ENCODE assay signal across 8 cellular contexts in genomic region chr22:36507518-36508010, GRCh38. TPM values are rescaled to one million over a fixed set of nuclear protein-coding genes. Genes with fewer than 3 reads are reported as not detected.
A peak's percentile ranks its signal among the peaks of the same experiment; 100 is the strongest.
DNase-seq lines count a peak whose midpoint lies in the region; ATAC-seq lines count a peak whose summit lies in the region.

No MANE protein-coding gene starts in this region.

- H3K27ac ChIP-seq in layer of hippocampus (ENCODE audit: low read depth, low read length) (peak overlapping the region; percentile 89), substantia nigra (ENCODE audit: low read depth, low read length, poor library complexity, severe bottlenecking) (peak overlapping the region; percentile 82)

- POLR2A ChIA-PET in activated CD4-positive, alpha-beta T cell treated with anti-CD3 and anti-CD28 coated beads for 36 hours (lab: Charles Lee), result interaction anchor here (1.5 kb wide), 1 partner anchor 26 kb away, joined by 6 read pairs; the partner anchor contains the start of gene TXN2

- no peak for DNase-seq in activated CD4-positive, alpha-beta T cell treated with anti-CD3 and anti-CD28 coated beads for 36 hours
- no peak for DNase-seq in activated CD4-positive, alpha-beta T cell treated with anti-CD3 and anti-CD28 coated beads for 1 hour
- DNase-seq in substantia nigra (lab: John Stamatoyannopoulos, UW), result no peak

- H3K36me3 Mint-ChIP-seq in activated CD4-positive, alpha-beta T cell treated with anti-CD3 and anti-CD28 coated beads for 36 hours (ENCODE audit: low read depth), result peaks cover 35% of the 10 kb centered on the region
- H3K36me3 Mint-ChIP-seq in activated naive CD8-positive, alpha-beta T cell, result peaks cover 3% of the 10 kb centered on the region

- CTCF ChIA-PET in activated CD4-positive, alpha-beta T cell treated with anti-CD3 and anti-CD28 coated beads for 36 hours (lab: Charles Lee), result interaction anchor here (0.8 kb wide), 1 partner anchor 268 kb away, joined by 3 read pairs; the partner anchor contains the start of gene APOL2

- H3K9me3 Mint-ChIP-seq in activated CD4-positive, alpha-beta T cell treated with anti-CD3 and anti-CD28 coated beads for 36 hours (ENCODE audit: low read depth), result no peaks in the 10 kb centered on the region
- no peaks in the 10 kb centered on the region for H3K9me3 Mint-ChIP-seq in activated naive CD8-positive, alpha-beta T cell (ENCODE audit: low read depth)

- H3K27me3 ChIP-seq in layer of hippocampus (ENCODE audit: control insufficient read depth, insufficient read depth, low read length), result no peaks in the 10 kb centered on the region

- peak overlapping the region; percentile 56 for H3K27ac Mint-ChIP-seq in activated CD4-positive, alpha-beta T cell treated with anti-CD3 and anti-CD28 coated beads for 36 hours
- H3K27ac Mint-ChIP-seq in activated naive CD8-positive, alpha-beta T cell, result peak overlapping the region; percentile 85

- H3K27me3 Mint-ChIP-seq in activated CD4-positive, alpha-beta T cell treated with anti-CD3 and anti-CD28 coated beads for 36 hours, result no peaks in the 10 kb centered on the region
- H3K27me3 Mint-ChIP-seq in activated naive CD8-positive, alpha-beta T cell, result no peaks in the 10 kb centered on the region

- peak overlapping the region; percentile 39 for H3K4me3 Mint-ChIP-seq in activated CD4-positive, alpha-beta T cell treated with anti-CD3 and anti-CD28 coated beads for 36 hours
- peak overlapping the region; percentile 80 for H3K4me3 Mint-ChIP-seq in activated naive CD8-positive, alpha-beta T cell

- peaks cover 13% of the 10 kb centered on the region for H3K4me1 Mint-ChIP-seq in activated CD4-positive, alpha-beta T cell treated with anti-CD3 and anti-CD28 coated beads for 36 hours
- H3K4me1 Mint-ChIP-seq in activated naive CD8-positive, alpha-beta T cell (ENCODE audit: low read depth), result peaks cover 14% of the 10 kb centered on the region

- intact Hi-C loops in activated CD4-positive, alpha-beta T cell treated with anti-CD3 and anti-CD28 coated beads for 36 hours (cut with DNase I, micrococcal nuclease), result loop anchor here (1.0 to 10.0 kb wide), 3 partner anchors 22 to 1213 kb away; partner anchors contain the start of genes EIF3D (in 2 of the 2) and TOM1 (in 1 of the 2)

- no peak for ATAC-seq in activated CD4-positive, alpha-beta T cell treated with anti-CD3 and anti-CD28 coated beads for 36 hours
- no peak for ATAC-seq in HG02642 (IDR thresholded peaks at IDR 0.05; ENCODE audit: poor library complexity, unreplicated experiment)
- no peak for ATAC-seq in GM18520 (IDR thresholded peaks at IDR 0.05; ENCODE audit: unreplicated experiment)
- ATAC-seq in GM21390 (IDR thresholded peaks at IDR 0.05; ENCODE audit: unreplicated experiment), result no peak

RNA-seq across cellular contexts. Expression of gene FOXRED2, which starts 0.7 kb away (rescaled TPM):
- 10 to 100 TPM; 15.7 to 16.6 TPM for total RNA-seq in activated CD4-positive, alpha-beta T cell treated with anti-CD3 and anti-CD28 coated beads for 36 hours

RNA-seq across cellular contexts. Expression of gene EIF3D, which starts 21.4 kb away (rescaled TPM):
- 100 to 1,000 TPM; 359 to 403 TPM for total RNA-seq in activated CD4-positive, alpha-beta T cell treated with anti-CD3 and anti-CD28 coated beads for 36 hours

RNA-seq across cellular contexts. Expression of gene TXN2, which starts 26.1 kb away (rescaled TPM):
- 10 to 100 TPM; 95.5 to 99.1 TPM for total RNA-seq in activated CD4-positive, alpha-beta T cell treated with anti-CD3 and anti-CD28 coated beads for 36 hours
